11 cellular contexts compared by ENCODE assay signal in genomic region chr1:95916616-95917015, GRCh38.
DNase-seq lines count a peak whose midpoint lies in the region; ATAC-seq and TF ChIP-seq lines count a peak whose summit lies in the region.
"Had no signal": no experiment of that assay in that cellular context is flagged by ENCODE, and none has a peak within 500 bp of the region (broad histone marks: within the 10 kb centered on the region; RNA-seq: fewer than 3 reads in every experiment).

No MANE protein-coding gene starts in this region.

- DNase-seq in NCI-H1694 treated with DMSO at 0.1 percent for 48 hours (lab: John Stamatoyannopoulos, UW) (peak; percentile 9), NCI-H1694 (lab: John Stamatoyannopoulos, UW) (no peak), NT2/D1 (ENCODE audit: low read depth, low spot score) (peak; percentile 20), epithelial cell of proximal tubule (ENCODE audit: low read depth) (no peak), retinal pigment epithelial cell (ENCODE audit: low read depth) (no peak), sciatic nerve (ENCODE audit: low spot score) (no peak)
- no peak for DNase-seq in activated T-cell treated with anti-CD3 and anti-CD28 coated beads, Interleukin-2, amount 50 U/mL, for 48 hours
- DNase-seq: activated naive CD4-positive, alpha-beta T cell treated with anti-CD3 and anti-CD28 coated beads, Interleukin-2, amount 10 ng/mL, durations not matched to agents 7 days and 5 days had no signal

- H3K27me3 ChIP-seq in NT2/D1 (ENCODE audit: insufficient read depth, insufficient read length), result no peaks in the 10 kb centered on the region
- H3K27me3 ChIP-seq: esophagus muscularis mucosa, tibial nerve had no signal

- peak; percentile 46 for TF ChIP-seq CTCF in epithelial cell of proximal tubule (conservative IDR thresholded peaks at IDR 0.05; ENCODE audit: low read depth, low read length)
- TF ChIP-seq CTCF in retinal pigment epithelial cell (conservative IDR thresholded peaks at IDR 0.05; ENCODE audit: low read depth, low read length), result peak; percentile 52

- peaks cover 26% of the 10 kb centered on the region for H3K9me3 ChIP-seq in NT2/D1 (ENCODE audit: insufficient read depth, low read length)

- intact Hi-C loops in sciatic nerve (cut with DNase I), result no loop called here

- H3K4me1 ChIP-seq in NT2/D1 (ENCODE audit: insufficient read depth, insufficient read length), result no peaks in the 10 kb centered on the region
- H3K4me1 ChIP-seq: esophagus muscularis mucosa, tibial nerve had no signal

- ATAC-seq in sciatic nerve (no peak), HG03097 (IDR thresholded peaks at IDR 0.05; ENCODE audit: low FRiP score, unreplicated experiment) (no peak)

- no peak overlapping the region for H3K9ac ChIP-seq in NT2/D1 (ENCODE audit: insufficient read length, low read depth)

- H3K4me3 ChIP-seq in NT2/D1 (ENCODE audit: insufficient read length, low read depth) (no peak overlapping the region), epithelial cell of proximal tubule (ENCODE audit: low read depth, low read length) (no peak overlapping the region), retinal pigment epithelial cell (ENCODE audit: low read length) (no peak overlapping the region)
- H3K4me3 ChIP-seq: esophagus muscularis mucosa, tibial nerve had no signal

- no peaks in the 10 kb centered on the region for H3K36me3 ChIP-seq in NT2/D1 (ENCODE audit: insufficient read depth, insufficient read length, low read length)
- H3K36me3 ChIP-seq: esophagus muscularis mucosa, tibial nerve had no signal

Comparison
In these comparisons a context has a peak if more than half of its experiments do, and no peak if none do; other contexts are left out.
1. DNase-seq: peak in NCI-H1694 treated with DMSO at 0.1 percent for 48 hours (single experiment) and NT2/D1 (single experiment); none in NCI-H1694 (single experiment), epithelial cell of proximal tubule (single experiment), retinal pigment epithelial cell (single experiment), sciatic nerve (single experiment) and activated T-cell treated with anti-CD3 and anti-CD28 coated beads, Interleukin-2, amount 50 U/mL, for 48 hours (0 of 2).